Comparison of ENCODE assay signal across 8 cellular contexts in the genomic region with DNA sequence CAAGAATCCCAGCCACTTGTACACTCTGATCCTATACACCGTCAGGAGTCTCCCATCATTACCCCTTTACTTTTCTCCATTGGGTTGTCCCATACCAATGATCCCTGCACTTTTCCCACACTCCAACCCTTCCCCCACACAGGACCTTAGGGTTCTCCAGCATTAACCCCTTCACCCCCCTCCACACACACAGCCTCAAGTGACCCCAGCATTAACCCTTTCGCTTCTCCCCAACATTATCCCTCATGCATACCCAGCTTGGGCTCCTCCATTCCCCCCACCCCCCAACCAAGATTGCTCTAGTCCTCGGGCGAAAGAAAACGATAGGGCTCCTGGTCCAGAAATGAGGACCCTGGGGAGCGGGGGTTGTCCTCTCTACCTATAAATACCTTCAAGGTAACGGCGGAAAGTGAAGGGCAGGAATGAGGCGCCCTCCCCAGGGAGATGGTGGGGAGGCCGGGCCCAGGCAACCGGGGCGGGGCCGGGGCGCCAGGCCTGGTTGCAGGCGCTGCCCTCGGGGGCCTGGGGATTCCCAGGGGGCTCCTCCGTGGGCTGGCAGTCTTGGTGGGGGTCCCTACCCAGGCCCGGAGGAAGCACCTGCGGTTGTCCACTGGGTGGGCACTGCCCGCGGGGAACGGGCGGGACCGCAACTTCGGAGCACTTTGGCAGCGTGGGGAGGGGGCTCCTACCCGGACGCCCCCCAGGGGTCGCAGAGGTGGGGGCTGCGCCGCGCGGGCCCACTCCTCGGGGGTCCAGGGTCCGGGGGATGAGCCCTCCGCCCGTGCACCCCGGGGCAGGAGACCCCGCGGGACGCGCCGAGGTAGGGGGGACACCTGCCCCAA. TPM values are rescaled to one million over a fixed set of nuclear protein-coding genes. Genes with fewer than 3 reads are reported as not detected.
A peak's percentile ranks its signal among the peaks of the same experiment; 100 is the strongest.
DNase-seq lines count a peak whose midpoint lies in the region; ATAC-seq, FAIRE-seq and TF ChIP-seq lines count a peak whose summit lies in the region.

No MANE protein-coding gene starts in this region.

- H3K9me3 ChIP-seq in A673 (ENCODE audit: low read depth, low read length, poor library complexity, severe bottlenecking) (no peaks in the 10 kb centered on the region), skeletal muscle satellite cell (replicated peaks; ENCODE audit: low read length) (no peaks in the 10 kb centered on the region)

- peak overlapping the region; percentile 63 for H3K4me3 ChIP-seq in A673 (ENCODE audit: low read depth, low read length, poor library complexity, severe bottlenecking)
- H3K4me3 ChIP-seq in foreskin fibroblast (ENCODE audit: low read depth in 1 of 2, low read length in 2 of 2) = peak overlapping the region; percentile 68 to 71
- H3K4me3 ChIP-seq in skeletal muscle satellite cell (ENCODE audit: low read length) = peak overlapping the region; percentile 71

- no peak for FAIRE-seq in HTR-8/SVneo (lab: Jason Lieb, UNC)

- no TSS peak for BruUV-seq in A673 (replicated peaks; lab: Mats Ljungman, UMichigan)

- TF ChIP-seq CTCF in A673 (conservative IDR thresholded peaks at IDR 0.05; ENCODE audit: low read depth, low read length) = no peak
- TF ChIP-seq CTCF in foreskin fibroblast (IDR thresholded peaks at IDR 0.05; ENCODE audit: low read depth, low read length) = no peak

- ATAC-seq in GM18502 (IDR thresholded peaks at IDR 0.05; ENCODE audit: poor library complexity, unreplicated experiment) (peak; percentile 11), GM18870 (IDR thresholded peaks at IDR 0.05; ENCODE audit: unreplicated experiment) (no peak)

- H3K27me3 ChIP-seq in A673 (replicated peaks; ENCODE audit: insufficient read depth, low read depth, low read length, poor library complexity) (no peaks in the 10 kb centered on the region), skeletal muscle satellite cell (ENCODE audit: control insufficient read depth, insufficient read depth, low read length) (peaks cover 4% of the 10 kb centered on the region)

- POLR2A ChIA-PET in A673 (lab: Charles Lee; ENCODE audit: low non-redundant PET) = no interaction called here

- CTCF ChIA-PET in A673 (lab: Charles Lee) = interaction anchor here (0.6 kb wide), 1 partner anchor 223 kb away, joined by 6 read pairs; no protein-coding TSS in a partner anchor

- peak overlapping the region; percentile 57 for H3K27ac ChIP-seq in A673 (ENCODE audit: low read depth, low read length, poor library complexity, severe bottlenecking)

- intact Hi-C loops in A673 (cut with micrococcal nuclease; ENCODE audit: unreplicated experiment) = no loop called here

- peak overlapping the region; percentile 57 for H3K9ac ChIP-seq in skeletal muscle satellite cell (ENCODE audit: low read depth, low read length)

- peak overlapping the region; percentile 87 for H3K4me2 ChIP-seq in skeletal muscle satellite cell (ENCODE audit: low read length)

- H3K4me1 ChIP-seq in A673 (ENCODE audit: insufficient read depth, low read length, poor library complexity, severe bottlenecking) (peaks cover 14% of the 10 kb centered on the region), skeletal muscle satellite cell (ENCODE audit: control insufficient read depth, insufficient read depth, low read length) (peaks cover 18% of the 10 kb centered on the region)

- no peak for DNase-seq in A673 (ENCODE audit: low spot score)
- peak; percentile 19 for DNase-seq in SK-N-DZ (ENCODE audit: low spot score)
- DNase-seq in foreskin fibroblast = peak in 1 of 2 donors; percentile 41
- no peak for DNase-seq in NK-92 (lab: John Stamatoyannopoulos, UW; ENCODE audit: unreplicated experiment)
- no peak for DNase-seq in HTR-8/SVneo (ENCODE audit: insufficient read length, low spot score)

- H3K36me3 ChIP-seq in A673 (ENCODE audit: insufficient read depth, low read length, poor library complexity, severe bottlenecking) = no peaks in the 10 kb centered on the region
- H3K36me3 ChIP-seq in skeletal muscle satellite cell (ENCODE audit: insufficient read depth, low read length) = no peaks in the 10 kb centered on the region

RNA-seq across cellular contexts. Expression of gene WIZ, which starts 0.8 kb away (rescaled TPM):
- 72.3 and 73.7 TPM in 2 replicates for total RNA-seq in A673 (2021)
- polyA plus RNA-seq in SK-N-DZ (2014; cell fraction: cytosol; rRNA removed) = 26.1 and 26.6 TPM in 2 replicates
- 16.0 and 21.9 TPM in 2 replicates for polyA plus RNA-seq in SK-N-DZ (2014; cell fraction: nucleus; rRNA removed)
- total RNA-seq in skeletal muscle satellite cell (2012; rRNA removed) = 9.4 and 10.7 TPM in 2 replicates

RNA-seq across cellular contexts. Expression of gene RASAL3, which starts 15.3 kb away (rescaled TPM):
- total RNA-seq in A673 (2021) = 1.1 TPM in 2 replicates
- polyA plus RNA-seq in SK-N-DZ (2014; cell fraction: cytosol; rRNA removed) = not detected in 2 replicates
- polyA plus RNA-seq in SK-N-DZ (2014; cell fraction: nucleus; rRNA removed) = 0.03 TPM in 1 of 2 replicates, not detected in the other
- not detected in 2 replicates for total RNA-seq in skeletal muscle satellite cell (2012; rRNA removed)

RNA-seq across cellular contexts. Expression of gene AKAP8L, which starts 30.2 kb away (rescaled TPM):
- 132 and 147 TPM in 2 replicates for total RNA-seq in A673 (2021)
- 78.7 and 82.9 TPM in 2 replicates for polyA plus RNA-seq in SK-N-DZ (2014; cell fraction: cytosol; rRNA removed)
- 390 and 410 TPM in 2 replicates for polyA plus RNA-seq in SK-N-DZ (2014; cell fraction: nucleus; rRNA removed)
- total RNA-seq in skeletal muscle satellite cell (2012; rRNA removed) = 48.5 and 50.7 TPM in 2 replicates

RNA-seq across cellular contexts. Expression of gene PGLYRP2, which starts 30.3 kb away (rescaled TPM):
- 3.5 and 4.7 TPM in 2 replicates for total RNA-seq in A673 (2021)
- not detected in 2 replicates for polyA plus RNA-seq in SK-N-DZ (2014; cell fraction: cytosol; rRNA removed)
- not detected in 2 replicates for polyA plus RNA-seq in SK-N-DZ (2014; cell fraction: nucleus; rRNA removed)
- total RNA-seq in skeletal muscle satellite cell (2012; rRNA removed) = not detected in 2 replicates

RNA-seq across cellular contexts. Expression of gene CYP4F22, which starts 59.3 kb away (rescaled TPM):
- 78.3 and 79.7 TPM in 2 replicates for total RNA-seq in A673 (2021)
- not detected in 2 replicates for polyA plus RNA-seq in SK-N-DZ (2014; cell fraction: cytosol; rRNA removed)
- not detected in 2 replicates for polyA plus RNA-seq in SK-N-DZ (2014; cell fraction: nucleus; rRNA removed)
- not detected in 2 replicates for total RNA-seq in skeletal muscle satellite cell (2012; rRNA removed)
